In genomic region chr9:121075251-121076036, GRCh38 we compare ENCODE assay signal across 8 cellular contexts. TPM values are rescaled to one million over a fixed set of nuclear protein-coding genes. Genes with fewer than 3 reads are reported as not detected.
DNase-seq lines count a peak whose midpoint lies in the region; ATAC-seq, FAIRE-seq and TF ChIP-seq lines count a peak whose summit lies in the region.

No MANE protein-coding gene starts in this region.

- no peak for DNase-seq in GM18507 (ENCODE audit: extremely low spot score, insufficient read length, low read depth)
- DNase-seq in SKM-1 treated with dmso at 0.1 percent for 144 hours (lab: John Stamatoyannopoulos, UW; ENCODE audit: unreplicated experiment) = peak; percentile 70
- DNase-seq in endothelial cell of umbilical vein (ENCODE audit: low read depth, low spot score) = no peak
- no peak for DNase-seq in neuronal stem cell (ENCODE audit: low spot score)
- no peak for DNase-seq in retina
- no peak for DNase-seq in sciatic nerve (ENCODE audit: low spot score)

- no peak overlapping the region for H3K14ac ChIP-seq in neuronal stem cell (ENCODE audit: low read length)

- peak overlapping the region; percentile 81 to 96 (median 94) for H3K27ac ChIP-seq in BLaER1 treated with 17β-estradiol and CSF1 and Interleukin-3, amounts not matched to agents 10 nM and 100 nM
- H3K27ac ChIP-seq in endothelial cell of umbilical vein (ENCODE audit: insufficient read depth, low read depth, low read length) (peak overlapping the region; percentile 56), neuronal stem cell (replicated peaks; ENCODE audit: low read length) (no peak overlapping the region)

- H3K9ac ChIP-seq in BLaER1 treated with 17β-estradiol and CSF1 and Interleukin-3, amounts not matched to agents 10 nM and 100 nM = peak overlapping the region; percentile 86 to 98 (median 93)
- H3K9ac ChIP-seq in endothelial cell of umbilical vein (replicated peaks; ENCODE audit: extremely low read depth, insufficient read depth, low read length) (peak overlapping the region; percentile 73), neuronal stem cell (ENCODE audit: low read depth, low read length, poor library complexity) (peak overlapping the region; percentile 93)

- CTCF ChIA-PET in endothelial cell of umbilical vein (lab: Charles Lee) = interaction anchor here (0.7 to 1.5 kb wide), 5 partner anchors 10 to 94 kb away, joined by 3 to 8 read pairs (median 5); no protein-coding TSS in a partner anchor

- peaks cover 0 to 22% (median 0%) of the 10 kb centered on the region in 11 experiments; a peak in 3 of 22 replicates for H4K20me1 ChIP-seq in BLaER1 treated with 17β-estradiol and CSF1 and Interleukin-3, amounts not matched to agents 10 nM and 100 nM
- H4K20me1 ChIP-seq in endothelial cell of umbilical vein (replicated peaks; ENCODE audit: control insufficient read depth, extremely low read depth, insufficient read depth, low read length) = no peaks in the 10 kb centered on the region

- H2AFZ ChIP-seq in endothelial cell of umbilical vein (ENCODE audit: low read depth, low read length) (peak overlapping the region; percentile 42), neuronal stem cell (ENCODE audit: low read length) (peak overlapping the region; percentile 98)

- H3K23ac ChIP-seq in neuronal stem cell (ENCODE audit: low read depth, low read length, poor library complexity) = peak overlapping the region; percentile 12

- no peak overlapping the region for H2AK5ac ChIP-seq in neuronal stem cell (ENCODE audit: low read depth, low read length)

- peak overlapping the region; percentile 4 for H2BK5ac ChIP-seq in neuronal stem cell (ENCODE audit: low read length)

- no peak overlapping the region for H3K4ac ChIP-seq in neuronal stem cell (ENCODE audit: low read length)

- H3K9me3 ChIP-seq in BLaER1 treated with 17β-estradiol and CSF1 and Interleukin-3, amounts not matched to agents 10 nM and 100 nM (replicated peaks in 1 of 11) = no peaks in the 10 kb centered on the region
- H3K9me3 ChIP-seq in endothelial cell of umbilical vein (replicated peaks; ENCODE audit: control insufficient read depth, insufficient read depth, low read length) (no peaks in the 10 kb centered on the region), neuronal stem cell (replicated peaks in 1 of 2; ENCODE audit: control insufficient read depth in 2 of 2, insufficient read depth in 1 of 2, low read depth in 1 of 2, low read length in 2 of 2) (peaks cover 0 to 5% of the 10 kb centered on the region in 2 donors)

- no peak for TF ChIP-seq POLR2A in endothelial cell of umbilical vein (IDR thresholded peaks at IDR 0.05; ENCODE audit: low read depth, low read length)

- no peak overlapping the region for H4K8ac ChIP-seq in neuronal stem cell (ENCODE audit: low read depth, low read length)

- dilution Hi-C loops in endothelial cell of umbilical vein (cut with MboI; ENCODE audit: extremely low pct_ligation_motif_present, low sequenced_read_pairs) = no loop called here

- H2BK12ac ChIP-seq in neuronal stem cell (ENCODE audit: low read length) = no peak overlapping the region

- TF ChIP-seq CTCF in endothelial cell of umbilical vein (IDR thresholded peaks at IDR 0.05; ENCODE audit: extremely low read depth in 1 of 2, insufficient read depth in 1 of 2, low read depth in 1 of 2, low read length in 2 of 2) = no peak

- H3K27me3 ChIP-seq in BLaER1 treated with 17β-estradiol and CSF1 and Interleukin-3, amounts not matched to agents 10 nM and 100 nM = no peaks in the 10 kb centered on the region
- no peaks in the 10 kb centered on the region for H3K27me3 ChIP-seq in endothelial cell of umbilical vein (ENCODE audit: control insufficient read depth in 2 of 2, insufficient read depth in 2 of 2, low read length in 2 of 2)
- H3K27me3 ChIP-seq in neuronal stem cell (ENCODE audit: control insufficient read depth in 3 of 3, insufficient read depth in 3 of 3, low read depth in 1 of 3, low read length in 3 of 3) = no peaks in the 10 kb centered on the region

- no peak overlapping the region for H4K91ac ChIP-seq in neuronal stem cell (ENCODE audit: low read depth, low read length, poor library complexity)

- H2BK15ac ChIP-seq in neuronal stem cell (ENCODE audit: low read length) = no peak overlapping the region

- H2BK120ac ChIP-seq in neuronal stem cell (ENCODE audit: low read depth, low read length) = no peak overlapping the region

- peaks cover 33 to 52% (median 47%) of the 10 kb centered on the region in 10 experiments for H3K4me1 ChIP-seq in BLaER1 treated with 17β-estradiol and CSF1 and Interleukin-3, amounts not matched to agents 10 nM and 100 nM
- peaks cover 25% of the 10 kb centered on the region for H3K4me1 ChIP-seq in endothelial cell of umbilical vein (ENCODE audit: control insufficient read depth, extremely low read depth, insufficient read depth, low read length)
- peaks cover 0 to 6% of the 10 kb centered on the region in 2 donors for H3K4me1 ChIP-seq in neuronal stem cell (ENCODE audit: control insufficient read depth in 2 of 2, insufficient read depth in 1 of 2, low read depth in 1 of 2, low read length in 2 of 2)

- intact Hi-C loops in endothelial cell of umbilical vein (cut with micrococcal nuclease) (loop anchor here (2.0 to 10.0 kb wide), 3 partner anchors 199 to 329 kb away; partner anchors contain the start of gene PHF19), sciatic nerve (cut with DNase I) (no loop called here)

- FAIRE-seq in GM18507 (lab: Jason Lieb, UNC) (peak; percentile 78), endothelial cell of umbilical vein (lab: Jason Lieb, UNC) (peak; percentile 66)

- POLR2A ChIA-PET in endothelial cell of umbilical vein (lab: Charles Lee) = no interaction called here

- peaks cover 2% of the 10 kb centered on the region for H3K79me1 ChIP-seq in neuronal stem cell (ENCODE audit: low read depth, low read length)

- WGBS in neuronal stem cell (ENCODE audit: extremely low coverage in 2 of 2, insufficient read length in 2 of 2, insufficient replicate concordance in 1 of 2), 2 donors = no CpG with 5 or more reads among the region's 19 CpGs

- H3K4me2 ChIP-seq in BLaER1 treated with 17β-estradiol and CSF1 and Interleukin-3, amounts not matched to agents 10 nM and 100 nM = peak overlapping the region; percentile 75 to 98 (median 91)
- H3K4me2 ChIP-seq in endothelial cell of umbilical vein (ENCODE audit: insufficient read depth, low read length) (peak overlapping the region; percentile 65), neuronal stem cell (ENCODE audit: insufficient read depth, low read length, poor library complexity, severe bottlenecking) (peak overlapping the region; percentile 91)

- ATAC-seq in HG03139 (IDR thresholded peaks at IDR 0.05; ENCODE audit: unreplicated experiment) = peak; percentile 7
- no peak for ATAC-seq in sciatic nerve

- no peaks in the 10 kb centered on the region for H3K79me2 ChIP-seq in endothelial cell of umbilical vein (ENCODE audit: control insufficient read depth, insufficient read depth, low read length)

- peak overlapping the region; percentile 99 for H3K18ac ChIP-seq in neuronal stem cell (ENCODE audit: low read length)

- H3K36me3 ChIP-seq in BLaER1 treated with 17β-estradiol and CSF1 and Interleukin-3, amounts not matched to agents 10 nM and 100 nM = peaks cover 4 to 30% (median 14%) of the 10 kb centered on the region in 11 experiments; a peak in 21 of 22 replicates
- H3K36me3 ChIP-seq in endothelial cell of umbilical vein (ENCODE audit: control insufficient read depth in 2 of 2, extremely low read depth in 1 of 2, insufficient read depth in 2 of 2, low read length in 2 of 2) (no peaks in the 10 kb centered on the region), neuronal stem cell (replicated peaks in 1 of 2; ENCODE audit: control insufficient read depth in 2 of 2, insufficient read depth in 2 of 2, low read length in 2 of 2) (peaks cover 2 to 3% of the 10 kb centered on the region in 2 donors)

- H3K9me1 ChIP-seq in endothelial cell of umbilical vein (replicated peaks; ENCODE audit: control insufficient read depth, extremely low read depth, insufficient read depth, low read length) = no peaks in the 10 kb centered on the region

- BruUV-seq in endothelial cell of umbilical vein (replicated peaks; lab: Mats Ljungman, UMichigan) = TSS peak; percentile 67

- peak overlapping the region; percentile 78 to 95 (median 88) for H3K4me3 ChIP-seq in BLaER1 treated with 17β-estradiol and CSF1 and Interleukin-3, amounts not matched to agents 10 nM and 100 nM
- H3K4me3 ChIP-seq in endothelial cell of umbilical vein (replicated peaks in 1 of 3; ENCODE audit: insufficient read depth in 1 of 3, low read depth in 1 of 3, low read length in 3 of 3) (peak overlapping the region; percentile 6 to 78 (median 36)), neuronal stem cell (ENCODE audit: low read length in 2 of 2) (peak overlapping the region; percentile 86 to 89)

TF ChIP-seq in endothelial cell of umbilical vein, 7 proteins besides CTCF, POLR2A, EP300 and RAD21 (continues in another document):
- no peak for TF ChIP-seq JUN (IDR thresholded peaks at IDR 0.05; ENCODE audit: borderline replicate concordance, insufficient read depth, insufficient read length, low read depth)
- no peak for TF ChIP-seq POLR2AphosphoS5 (IDR thresholded peaks at IDR 0.05; ENCODE audit: insufficient read depth, low read depth, low read length)
- TF ChIP-seq EZH2 (IDR thresholded peaks at IDR 0.05; ENCODE audit: borderline replicate concordance, low read depth, low read length, severe bottlenecking) = no peak

RNA-seq across cellular contexts. Expression of gene CNTRL, which starts 0.7 kb away (rescaled TPM):
- 21.8 and 22.0 TPM in 2 replicates for total RNA-seq in endothelial cell of umbilical vein
- 5.4 and 6.1 TPM in 2 replicates for polyA plus RNA-seq in endothelial cell of umbilical vein
- polyA plus RNA-seq in endothelial cell of umbilical vein (2011; cell fraction: cytosol; rRNA removed) = 7.6 and 7.9 TPM in 2 replicates
- 25.3 and 32.7 TPM in 2 replicates for polyA plus RNA-seq in endothelial cell of umbilical vein (2011; cell fraction: nucleus; rRNA removed)
- 10.2 and 12.3 TPM in 2 replicates for polyA plus RNA-seq in endothelial cell of umbilical vein (2012)
- 14.7 and 15.1 TPM in 2 replicates for polyA minus RNA-seq in endothelial cell of umbilical vein
- 5.2 TPM for polyA minus RNA-seq in endothelial cell of umbilical vein (2011; cell fraction: cytosol; rRNA and poly(A)+ RNA removed)
- 19.7 and 24.5 TPM in 2 replicates for polyA minus RNA-seq in endothelial cell of umbilical vein (2011; cell fraction: nucleus; rRNA and poly(A)+ RNA removed)
- polyA plus RNA-seq in neuronal stem cell (2013, experiment 1 of 2) = 18.0 TPM
- polyA plus RNA-seq in neuronal stem cell (2013, experiment 2 of 2) = 17.4 TPM
- total RNA-seq in sciatic nerve = 30.8 TPM

RNA-seq across cellular contexts. Expression of gene C5, which starts 25.4 kb away (rescaled TPM):
- total RNA-seq in endothelial cell of umbilical vein (1.6 and 1.8 TPM in 2 replicates), sciatic nerve (14.8 TPM)
- 0.79 and 1.0 TPM in 2 replicates for polyA plus RNA-seq in endothelial cell of umbilical vein
- 0.44 and 0.69 TPM in 2 replicates for polyA plus RNA-seq in endothelial cell of umbilical vein (2011; cell fraction: cytosol; rRNA removed)
- polyA plus RNA-seq in endothelial cell of umbilical vein (2011; cell fraction: nucleus; rRNA removed) = 4.2 and 4.8 TPM in 2 replicates
- 1.4 and 2.3 TPM in 2 replicates for polyA plus RNA-seq in endothelial cell of umbilical vein (2012)
- 0.61 and 0.66 TPM in 2 replicates for polyA minus RNA-seq in endothelial cell of umbilical vein
- polyA minus RNA-seq in endothelial cell of umbilical vein (2011; cell fraction: cytosol; rRNA and poly(A)+ RNA removed) = 1.0 TPM
- polyA minus RNA-seq in endothelial cell of umbilical vein (2011; cell fraction: nucleus; rRNA and poly(A)+ RNA removed) = 3.0 and 3.6 TPM in 2 replicates
- polyA plus RNA-seq in neuronal stem cell (2013, experiment 1 of 2) = 4.4 TPM
- 4.7 TPM for polyA plus RNA-seq in neuronal stem cell (2013, experiment 2 of 2)

Comparison
In these comparisons a context has a peak if more than half of its experiments do, and no peak if none do; other contexts are left out.
1. H3K4me3 ChIP-seq: peak in every context shown above with its lines; median percentile 88 in BLaER1 treated with 17β-estradiol and CSF1 and Interleukin-3, amounts not matched to agents 10 nM and 100 nM; 88 in neuronal stem cell; 36 in endothelial cell of umbilical vein.